26 cellular contexts compared by ENCODE assay signal in the genomic region with DNA sequence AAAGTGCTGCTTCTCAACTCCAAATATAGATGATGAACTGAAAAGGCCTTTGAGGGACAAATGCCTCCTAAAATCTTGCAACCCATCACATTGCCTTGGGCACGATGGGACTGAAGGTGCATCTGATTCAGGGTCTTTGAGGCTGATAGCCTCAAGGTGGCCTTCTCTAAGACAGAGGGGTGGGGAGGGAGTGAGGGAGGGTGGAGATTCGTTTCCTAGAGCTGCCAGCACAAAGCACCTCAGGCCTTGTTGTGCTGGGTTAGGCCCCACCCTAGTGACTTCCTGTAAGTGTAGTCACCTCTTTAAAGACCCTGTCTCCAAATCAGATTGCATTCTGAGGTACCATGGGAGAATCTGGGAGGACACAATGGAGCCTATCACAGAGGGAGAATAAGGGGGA. TPM values are rescaled to one million over a fixed set of nuclear protein-coding genes. Genes with fewer than 3 reads are reported as not detected.
DNase-seq lines count a peak whose midpoint lies in the region; ATAC-seq lines count a peak whose summit lies in the region.
"Had no signal": no experiment of that assay in that cellular context is flagged by ENCODE, and none has a peak within 500 bp of the region (broad histone marks: within the 10 kb centered on the region; RNA-seq: fewer than 3 reads in every experiment).

No MANE protein-coding gene starts in this region.

- no peaks in the 10 kb centered on the region for H3K27me3 ChIP-seq in H7 (ENCODE audit: control insufficient read depth, insufficient read depth, low read length)
- H3K27me3 ChIP-seq: cardiac muscle cell, vagina had no signal

- no peak overlapping the region for H3K4me3 ChIP-seq in H7 (ENCODE audit: insufficient read depth, low read depth, low read length)
- H3K4me3 ChIP-seq: cardiac muscle cell, skin epidermis, vagina had no signal

- no peaks in the 10 kb centered on the region for H3K27me3 Mint-ChIP-seq in activated naive CD8-positive, alpha-beta T cell treated with anti-CD3 and anti-CD28 coated beads for 36 hours
- H3K27me3 Mint-ChIP-seq: natural killer cell treated with Interleukin-12 subunit alpha and Interleukin-12 subunit beta and Interleukin-15 and Interleukin-18, amount 100 ng/mL, for 72 hours had no signal

- H3K36me3 ChIP-seq in H7 (replicated peaks; ENCODE audit: control insufficient read depth, insufficient read depth, low read length) = no peaks in the 10 kb centered on the region
- H3K36me3 ChIP-seq: cardiac muscle cell, vagina had no signal

- H3K4me1 Mint-ChIP-seq in activated naive CD8-positive, alpha-beta T cell treated with anti-CD3 and anti-CD28 coated beads for 36 hours = peaks cover 12% of the 10 kb centered on the region

- intact Hi-C loops in posterior vena cava (cut with DNase I) = no loop called here

- peaks cover 5% of the 10 kb centered on the region for H3K9me3 Mint-ChIP-seq in activated naive CD8-positive, alpha-beta T cell treated with anti-CD3 and anti-CD28 coated beads for 36 hours
- H3K9me3 Mint-ChIP-seq: natural killer cell treated with Interleukin-12 subunit alpha and Interleukin-12 subunit beta and Interleukin-15 and Interleukin-18, amount 100 ng/mL, for 72 hours had no signal

- H3K4me3 Mint-ChIP-seq in activated naive CD8-positive, alpha-beta T cell treated with anti-CD3 and anti-CD28 coated beads for 36 hours = no peak overlapping the region
- H3K4me3 Mint-ChIP-seq: CD8-positive, alpha-beta memory T cell; IgD-negative memory B cell; natural killer cell treated with Interleukin-12 subunit alpha and Interleukin-12 subunit beta and Interleukin-15 and Interleukin-18, amount 100 ng/mL, for 72 hours had no signal

- no peak for ATAC-seq in GM19467 (IDR thresholded peaks at IDR 0.05; ENCODE audit: unreplicated experiment)
- ATAC-seq: natural killer cell treated with Interleukin-12 subunit alpha and Interleukin-12 subunit beta and Interleukin-15 and Interleukin-18, amount 100 ng/mL, for 72 hours had no signal

- H3K27ac Mint-ChIP-seq in activated naive CD8-positive, alpha-beta T cell treated with anti-CD3 and anti-CD28 coated beads for 36 hours = peak overlapping the region; percentile 59
- H3K27ac Mint-ChIP-seq: progenitor cell of endocrine pancreas had no signal

- peaks cover under 1% of the 10 kb centered on the region for H3K36me3 Mint-ChIP-seq in activated naive CD8-positive, alpha-beta T cell treated with anti-CD3 and anti-CD28 coated beads for 36 hours
- H3K36me3 Mint-ChIP-seq: CD8-positive, alpha-beta memory T cell; IgD-negative memory B cell; natural killer cell treated with Interleukin-12 subunit alpha and Interleukin-12 subunit beta and Interleukin-15 and Interleukin-18, amount 100 ng/mL, for 72 hours had no signal

- peak; percentile 12 to 15 for DNase-seq in activated T-cell treated with anti-CD3 and anti-CD28 coated beads, Interleukin-2, amount 50 U/mL, for 48 hours
- DNase-seq in activated T-cell treated with anti-CD3 and anti-CD28 coated beads, Interleukin-2, amount 50 U/mL, for 1 hour = no peak
- DNase-seq in H7 (peak; percentile 34), posterior vena cava (ENCODE audit: low spot score) (peak; percentile 37), putamen (ENCODE audit: low spot score) (no peak), UCSD-AML1 (lab: John Stamatoyannopoulos, UW; ENCODE audit: unreplicated experiment) (no peak)
- DNase-seq in activated naive CD8-positive, alpha-beta T cell treated with anti-CD3 and anti-CD28 coated beads for 36 hours = no peak
- DNase-seq: amygdala; DMS79 treated with DMSO at 0.1 percent for 48 hours; erythroblast; mesenchymal stem cell; NCI-H146; SIG-M5; stimulated activated CD4-positive, alpha-beta T cell treated with anti-CD3 and anti-CD28 coated beads, Interleukin-4, amount 100 ng/mL, for 1 hour; substantia nigra had no signal

RNA-seq across cellular contexts. Expression of a gene that starts 57.1 kb away (rescaled TPM):
- total RNA-seq in H7 (2014; rRNA removed; shearing (Covaris generic)) = 79.7 and 80.4 TPM in 2 replicates
- 1 to 10 TPM; 2.9 to 3.8 TPM for total RNA-seq in activated naive CD8-positive, alpha-beta T cell treated with anti-CD3 and anti-CD28 coated beads for 36 hours
- not detected for total RNA-seq in posterior vena cava
- total RNA-seq: CD8-positive, alpha-beta memory T cell; dermis microvascular lymphatic vessel endothelial cell; frontal cortex; T-helper 2 cell treated with Interferon-gamma antibody and Interleukin-4, amounts not matched to agents 100 ng/mL and 5 ng/mL, for 36 hours; vagina had no signal

Comparison
In these comparisons a context has a peak if more than half of its experiments do, and no peak if none do; other contexts are left out.
1. DNase-seq: peak in activated T-cell treated with anti-CD3 and anti-CD28 coated beads, Interleukin-2, amount 50 U/mL, for 48 hours (2 of 2), H7 (single experiment) and posterior vena cava (single experiment); none in activated T-cell treated with anti-CD3 and anti-CD28 coated beads, Interleukin-2, amount 50 U/mL, for 1 hour (single experiment), activated naive CD8-positive, alpha-beta T cell treated with anti-CD3 and anti-CD28 coated beads for 36 hours (single experiment), putamen (single experiment) and UCSD-AML1 (single experiment).
2. RNA of a gene that starts 57.1 kb away (total RNA-seq): 79.7 to 80.4 TPM in H7; 2.9 to 3.8 TPM in activated naive CD8-positive, alpha-beta T cell treated with anti-CD3 and anti-CD28 coated beads for 36 hours and not detected in posterior vena cava; every median in the first group is over 10 times any median in the second.